ENCODE assay signal across 20 cellular contexts in the genomic region with DNA sequence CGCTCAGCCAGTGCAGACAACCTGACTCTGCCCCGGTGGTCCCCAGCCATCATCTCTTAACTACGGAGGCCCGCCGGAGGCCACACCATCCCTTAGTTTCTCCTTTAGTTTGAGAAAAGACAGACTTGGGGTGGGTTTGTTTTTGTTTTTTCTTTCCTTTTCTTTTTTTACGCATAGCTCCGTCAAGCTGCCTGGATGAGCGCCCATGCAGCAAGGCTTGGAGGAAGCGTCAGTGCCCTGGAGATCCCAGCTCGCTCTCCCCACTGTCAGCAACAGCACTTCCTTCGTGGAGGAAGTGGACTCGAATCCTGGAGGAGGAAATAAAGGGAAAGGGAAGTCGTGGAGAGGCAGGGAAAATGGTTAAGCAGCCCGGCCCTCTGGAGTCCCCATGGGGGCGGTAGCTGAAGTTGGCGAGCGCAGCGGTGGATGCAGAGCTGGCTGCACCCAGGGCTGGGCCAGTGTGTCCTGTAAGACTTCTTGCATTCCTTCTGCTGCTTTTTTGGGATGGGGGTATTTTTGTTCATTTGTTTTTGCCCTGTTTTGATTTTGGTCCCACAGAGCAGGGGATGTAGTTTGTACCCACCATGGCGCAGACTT. TPM values are rescaled to one million over a fixed set of nuclear protein-coding genes. Genes with fewer than 3 reads are reported as not detected.
"Had no signal": no experiment of that assay in that cellular context is flagged by ENCODE, and none has a peak within 500 bp of the region (broad histone marks: within the 10 kb centered on the region; RNA-seq: fewer than 3 reads in every experiment).

No MANE protein-coding gene starts in this region.

- H3K9me3 Mint-ChIP-seq: activated naive CD4-positive, alpha-beta T cell treated with anti-CD3 and anti-CD28 coated beads, Interleukin-2, amount 50 U/mL, for 72 hours; activated T-cell treated with anti-CD3 and anti-CD28 coated beads, Interleukin-2, amount 50 U/mL, for 24 hours; central memory CD8-positive, alpha-beta T cell; immature natural killer cell; stimulated activated memory B cell treated with anti-CD40 and anti-IgM and Interleukin-4, amounts not matched to agents 10 μg/mL and 1 μg/mL and 100 μg/mL, for 72 hours; T-cell had no signal

- H3K4me1 Mint-ChIP-seq: central memory CD8-positive, alpha-beta T cell had no signal

- H3K4me3 ChIP-seq: body of pancreas, tibial nerve, vagina had no signal

- H3K4me1 ChIP-seq: body of pancreas, parathyroid adenoma, vagina had no signal

- H3K27me3 Mint-ChIP-seq: activated T-cell treated with anti-CD3 and anti-CD28 coated beads, Interleukin-2, amount 50 U/mL, for 24 hours; central memory CD8-positive, alpha-beta T cell; stimulated activated memory B cell treated with anti-CD40 and anti-IgM and Interleukin-4, amounts not matched to agents 10 μg/mL and 1 μg/mL and 100 μg/mL, for 72 hours; T-cell had no signal

- H3K9me3 ChIP-seq: body of pancreas, tibial nerve, vagina had no signal

- H3K27ac ChIP-seq: body of pancreas, parathyroid adenoma, tibial nerve, vagina had no signal

- H3K4me3 Mint-ChIP-seq: activated T-cell treated with anti-CD3 and anti-CD28 coated beads, Interleukin-2, amount 50 U/mL, for 24 hours; central memory CD8-positive, alpha-beta T cell; immature natural killer cell; stimulated activated memory B cell treated with anti-CD40 and anti-IgM and Interleukin-4, amounts not matched to agents 10 μg/mL and 1 μg/mL and 100 μg/mL, for 72 hours; T-cell had no signal

- H3K27ac Mint-ChIP-seq: activated T-cell treated with anti-CD3 and anti-CD28 coated beads, Interleukin-2, amount 50 U/mL, for 24 hours; stimulated activated memory B cell treated with anti-CD40 and anti-IgM and Interleukin-4, amounts not matched to agents 10 μg/mL and 1 μg/mL and 100 μg/mL, for 72 hours; T-cell had no signal

- DNase-seq: activated CD4-positive, alpha-beta T cell treated with anti-CD3 and anti-CD28 coated beads, Interleukin-2, amount 50 U/mL, for 4 hours; activated effector memory CD4-positive, alpha-beta T cell treated with Interleukin-2 at 50 U/mL for 16 hours; activated T-cell treated with anti-CD3 and anti-CD28 coated beads, Interleukin-2, amount 50 U/mL, for 24 hours; body of pancreas; cortex of kidney; effector CD8-positive, alpha-beta T cell; foreskin melanocyte; immature natural killer cell; left colon; midbrain; T-cell; T-helper 9 cell had no signal

- H3K27me3 ChIP-seq: body of pancreas, tibial nerve, vagina had no signal

RNA-seq across cellular contexts. Expression of a gene that starts 35.9 kb away (rescaled TPM):
- total RNA-seq: activated naive CD4-positive, alpha-beta T cell treated with anti-CD3 and anti-CD28 coated beads, Interleukin-2, amount 50 U/mL, for 72 hours; body of pancreas; left colon; lung microvascular endothelial cell; renal cortical epithelial cell; T-cell; vagina had no signal
